ENCODE assay signal across 8 cellular contexts in the genomic region with DNA sequence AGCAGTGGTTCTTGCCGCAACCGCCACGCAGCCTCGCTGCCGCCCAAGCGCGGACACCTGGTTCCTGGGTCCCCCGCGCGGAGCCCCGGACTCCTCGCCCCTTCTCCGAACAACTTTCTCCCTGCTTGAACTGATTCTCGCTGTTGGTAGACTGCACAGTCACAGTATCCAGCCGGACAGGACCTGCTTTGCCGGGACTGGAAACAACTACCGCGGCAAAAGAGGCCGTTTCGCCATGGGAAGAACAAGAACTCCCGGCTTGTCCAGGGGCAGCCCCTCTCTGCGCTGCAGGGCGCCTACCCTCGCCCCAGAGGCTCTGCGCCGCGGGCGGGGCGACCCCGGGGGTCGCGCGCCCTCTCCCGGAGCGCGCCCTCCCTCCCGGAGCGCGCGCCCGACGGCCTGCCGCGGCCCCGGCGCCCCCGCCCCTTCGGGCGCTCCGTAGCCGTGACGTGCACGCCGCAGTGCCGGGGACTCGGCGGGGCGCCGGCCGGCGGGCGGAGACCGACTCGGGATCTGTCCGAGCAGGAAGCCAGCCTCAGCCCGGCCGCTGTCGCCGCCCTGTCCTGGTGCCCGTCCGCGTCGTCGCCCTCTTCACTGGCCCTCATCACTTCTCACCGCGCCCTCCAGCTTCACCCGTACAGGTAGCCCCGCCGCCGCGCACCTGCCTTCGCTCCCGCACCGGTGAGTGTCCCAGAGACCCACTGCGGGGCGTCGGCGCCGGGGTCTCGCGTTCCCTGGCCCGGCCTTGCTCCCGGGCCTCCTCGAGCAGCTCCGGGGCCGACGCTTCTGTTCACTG. TPM values are rescaled to one million over a fixed set of nuclear protein-coding genes. Genes with fewer than 3 reads are reported as not detected.
A peak's percentile ranks its signal among the peaks of the same experiment; 100 is the strongest.
DNase-seq lines count a peak whose midpoint lies in the region; ATAC-seq, FAIRE-seq and TF ChIP-seq lines count a peak whose summit lies in the region.

A gene (plus strand): TSS at position 497 of the 796 bp plus-strand sequence. CDS start 68,309 bp downstream, outside the sequence.

- H3K4me2 ChIP-seq in H1 (ENCODE audit: insufficient read depth in 1 of 2, low read depth in 2 of 2, low read length in 2 of 2) = peak within 1 kb of the TSS; percentile 68 to 72

- peak within 1 kb of the TSS; percentile 89 for H4K5ac ChIP-seq in H1 (ENCODE audit: insufficient read length, low read depth, low read length)

- H2BK5ac ChIP-seq in H1 (ENCODE audit: low read depth, low read length) = peak within 1 kb of the TSS; percentile 93

- H3K4me1 ChIP-seq in H1 (replicated peaks in 1 of 4; ENCODE audit: control insufficient read depth in 3 of 4, insufficient read depth in 4 of 4, low read length in 3 of 4) = no peaks in the 10 kb centered on the region; a peak in 2 of 7 replicates

- no peak for FAIRE-seq in H1 (lab: Jason Lieb, UNC)

- TF ChIP-seq CTCF in activated CD8-positive, alpha-beta T cell treated with anti-CD3 and anti-CD28 coated beads for 36 hours (IDR thresholded peaks at IDR 0.05) = no peak
- TF ChIP-seq CTCF in H1 (IDR thresholded peaks at IDR 0.05; ENCODE audit: control extremely low read depth in 1 of 3, insufficient read depth in 1 of 3, low read depth in 1 of 3, low read length in 3 of 3) = no peak

- peak within 1 kb of the TSS; percentile 86 to 95 (median 94) for H3K9ac ChIP-seq in H1 (replicated peaks in 1 of 4; ENCODE audit: extremely low read depth in 1 of 4, low read depth in 3 of 4, low read length in 3 of 4)

- no peaks in the 10 kb centered on the region for H3K79me1 ChIP-seq in H1 (ENCODE audit: low read depth, low read length)

- 1% methylated on average over 54 of the region's 97 CpGs; no CpG with 5 or more reads in 1 of the 2 experiments for WGBS in H1 (ENCODE audit: extremely low coverage in 1 of 2, insufficient coverage in 1 of 2, insufficient read length in 1 of 2, insufficient replicate concordance in 2 of 2, low coverage in 1 of 2, low lambda C conversion rate in 2 of 2, missing lambda C conversion rate in 1 of 2), 2 experiments

- H3K18ac ChIP-seq in H1 (ENCODE audit: extremely low read depth, low read length) = peak within 1 kb of the TSS; percentile 95

- H2BK15ac ChIP-seq in H1 (ENCODE audit: low read length) = peak within 1 kb of the TSS; percentile 66; the same call in 1 of the 2 replicates

- no peaks in the 10 kb centered on the region; the same call in 1 of the 2 replicates for H3K23me2 ChIP-seq in H1 (ENCODE audit: low read depth, low read length)

- peak within 1 kb of the TSS; percentile 90 for H2BK120ac ChIP-seq in H1 (replicated peaks; ENCODE audit: low read depth, low read length)

- no peak within 1 kb of the TSS for H2AK5ac ChIP-seq in H1 (ENCODE audit: low read depth, low read length)

- no peaks in the 10 kb centered on the region; a peak in 1 of 8 replicates for H3K36me3 ChIP-seq in H1 (ENCODE audit: control insufficient read depth in 2 of 4, insufficient read depth in 4 of 4, low read length in 3 of 4)

- no peaks in the 10 kb centered on the region for H3K9me3 Mint-ChIP-seq in activated CD8-positive, alpha-beta T cell treated with anti-CD3 and anti-CD28 coated beads for 36 hours

- H3K27me3 Mint-ChIP-seq in activated CD8-positive, alpha-beta T cell treated with anti-CD3 and anti-CD28 coated beads for 36 hours = peaks cover 40% of the 10 kb centered on the region

- TF ChIP-seq EP300 in H1 (IDR thresholded peaks at IDR 0.05; ENCODE audit: borderline replicate concordance in 1 of 2, low read depth in 2 of 2, low read length in 2 of 2) = no peak

- CTCF ChIA-PET in activated CD8-positive, alpha-beta T cell treated with anti-CD3 and anti-CD28 coated beads for 36 hours (lab: Charles Lee) = no interaction called here
- CTCF ChIA-PET in H1 (lab: Charles Lee; ENCODE audit: partially characterized antibody) = interaction anchor here (0.9 kb wide), 1 partner anchor 9 kb away, joined by 3 read pairs; no protein-coding TSS in a partner anchor

- H2AFZ ChIP-seq in H1 (ENCODE audit: low read length) = peak within 1 kb of the TSS; percentile 99

- H3K4me3 Mint-ChIP-seq in activated CD8-positive, alpha-beta T cell treated with anti-CD3 and anti-CD28 coated beads for 36 hours = peak within 1 kb of the TSS; percentile 82

- peak within 1 kb of the TSS; percentile 77 for H3K56ac ChIP-seq in H1 (replicated peaks; ENCODE audit: insufficient read length, low read depth, low read length)

- H3K23ac ChIP-seq in H1 (ENCODE audit: insufficient read length) = no peak within 1 kb of the TSS

- H3K36me3 Mint-ChIP-seq in activated CD8-positive, alpha-beta T cell treated with anti-CD3 and anti-CD28 coated beads for 36 hours (ENCODE audit: low read depth) = no peaks in the 10 kb centered on the region

- H3K14ac ChIP-seq in H1 (ENCODE audit: insufficient read length) = peak within 1 kb of the TSS; percentile 96

- peak within 1 kb of the TSS; percentile 77 to 94 (median 87) for H3K4me3 ChIP-seq in H1 (ENCODE audit: extremely low read depth in 1 of 4, insufficient read depth in 2 of 4, low read depth in 3 of 4, low read length in 4 of 4)

- H4K20me1 ChIP-seq in H1 (replicated peaks in 1 of 2; ENCODE audit: control insufficient read depth in 1 of 2, insufficient read depth in 2 of 2, low read length in 2 of 2) = no peaks in the 10 kb centered on the region

- peak; percentile 81 for ATAC-seq in HG02852 (IDR thresholded peaks at IDR 0.05; ENCODE audit: unreplicated experiment)
- ATAC-seq in activated CD8-positive, alpha-beta T cell treated with anti-CD3 and anti-CD28 coated beads for 36 hours = peak; percentile 85

- H3K27ac ChIP-seq in H1 (ENCODE audit: low read depth, low read length) = peak within 1 kb of the TSS; percentile 80; the same call in 1 of the 2 replicates

- intact Hi-C loops in activated CD8-positive, alpha-beta T cell treated with anti-CD3 and anti-CD28 coated beads for 36 hours (cut with micrococcal nuclease) = no loop called here

- H2BK12ac ChIP-seq in H1 (ENCODE audit: low read depth, low read length) = peak within 1 kb of the TSS; percentile 99

- no peaks in the 10 kb centered on the region for H3K79me2 ChIP-seq in H1 (ENCODE audit: control insufficient read depth in 1 of 2, insufficient read depth in 2 of 2, low read length in 2 of 2)

- no peak within 1 kb of the TSS for H3K27ac Mint-ChIP-seq in activated CD8-positive, alpha-beta T cell treated with anti-CD3 and anti-CD28 coated beads for 36 hours

- H3K4me1 Mint-ChIP-seq in activated CD8-positive, alpha-beta T cell treated with anti-CD3 and anti-CD28 coated beads for 36 hours (ENCODE audit: low read depth) = peaks cover 6% of the 10 kb centered on the region

- peak within 1 kb of the TSS; percentile 85 for H4K91ac ChIP-seq in H1 (replicated peaks; ENCODE audit: insufficient read length, low read length)

- TF ChIP-seq POLR2A in H1 (IDR thresholded peaks at IDR 0.05; ENCODE audit: control extremely low read depth in 1 of 2, low read depth in 2 of 2, low read length in 2 of 2) = peak in 1 of 2 experiments; percentile 94; a peak in 2 of 3 replicates

- POLR2A ChIA-PET in activated CD8-positive, alpha-beta T cell treated with anti-CD3 and anti-CD28 coated beads for 36 hours (lab: Charles Lee) = no interaction called here
- POLR2A ChIA-PET in H1 (lab: Charles Lee; ENCODE audit: partially characterized antibody) = interaction anchor here (0.6 to 1.5 kb wide), 3 partner anchors 9 to 34 kb away, joined by 3 to 4 read pairs (median 4); no protein-coding TSS in a partner anchor

- H3K9me3 ChIP-seq in H1 (ENCODE audit: insufficient read depth in 2 of 2, low read depth in 1 of 2, low read length in 1 of 2) = no peaks in the 10 kb centered on the region

- peak within 1 kb of the TSS; percentile 99; the same call in 1 of the 2 replicates for H4K8ac ChIP-seq in H1 (ENCODE audit: extremely low read depth, insufficient read depth, low read length)

- H3K4ac ChIP-seq in H1 (replicated peaks; ENCODE audit: insufficient read length, low read depth, low read length) = peak within 1 kb of the TSS; percentile 59

- H3K27me3 ChIP-seq in H1 (replicated peaks in 1 of 4; ENCODE audit: control insufficient read depth in 3 of 4, extremely low read depth in 1 of 4, insufficient read depth in 3 of 4, low read length in 3 of 4) = peaks cover 0 to 3% (median 0%) of the 10 kb centered on the region in 4 experiments; a peak in 2 of 7 replicates

- DNase-seq in NK-92 treated with Interleukin-12 subunit alpha and Interleukin-12 subunit beta, amount 100 ng/mL, for 24 hours (lab: John Stamatoyannopoulos, UW) = peak; percentile 24
- no peak for DNase-seq in NK-92 (lab: John Stamatoyannopoulos, UW; ENCODE audit: unreplicated experiment)
- DNase-seq in NCI-H2171 treated with DMSO at 0.1 percent for 48 hours (lab: John Stamatoyannopoulos, UW) = peak; percentile 61
- DNase-seq in activated CD8-positive, alpha-beta T cell treated with anti-CD3 and anti-CD28 coated beads for 36 hours = peak; percentile 25
- peak; percentile 36 to 85 for DNase-seq in H1 (ENCODE audit: low read depth in 1 of 2, low spot score in 2 of 2)
- DNase-seq in medulla oblongata (ENCODE audit: extremely low spot score) = peak; percentile 83
- DNase-seq in stimulated activated CD8-positive, alpha-beta memory T cell treated with anti-CD3 and anti-CD28 coated beads, Interleukin-2, amount 100 ng/mL, for 48 hours (ENCODE audit: low read depth in 2 of 2) = peak; percentile 15 to 33

- TF ChIP-seq RAD21 in H1 (IDR thresholded peaks at IDR 0.05 in 1 of 2, conservative IDR thresholded peaks at IDR 0.05 in 1 of 2; ENCODE audit: low read depth in 2 of 2, low read length in 2 of 2) = no peak

- no peak within 1 kb of the TSS for H2BK20ac ChIP-seq in H1 (ENCODE audit: low read length)

TF ChIP-seq in H1, 55 proteins besides CTCF, POLR2A, EP300 and RAD21 (continues in another document):
- TF ChIP-seq CBX8 (IDR thresholded peaks at IDR 0.05; ENCODE audit: borderline replicate concordance, low read depth, low read length) = no peak
- peak; percentile 66 for TF ChIP-seq CREB1 (IDR thresholded peaks at IDR 0.05)
- TF ChIP-seq MAFK (IDR thresholded peaks at IDR 0.05; ENCODE audit: low read depth, low read length) = no peak
- no peak for TF ChIP-seq SP2 (IDR thresholded peaks at IDR 0.05; ENCODE audit: low read length)
- no peak for TF ChIP-seq SIRT6 (IDR thresholded peaks at IDR 0.05; ENCODE audit: low read length)
- TF ChIP-seq POLR2AphosphoS5 (IDR thresholded peaks at IDR 0.05; ENCODE audit: low read depth, low read length) = peak; percentile 87

RNA-seq across cellular contexts. Expression of the gene that starts here (rescaled TPM):
- total RNA-seq in activated CD8-positive, alpha-beta T cell treated with anti-CD3 and anti-CD28 coated beads for 36 hours = 1 to 10 TPM; 1.4 TPM
- total RNA-seq in H1 (2021; fragmentation: NEBNext Ultra II Directional; extraction: Animal tissue kit (Norgen Biotek cat#: 25700)) = 18.2 and 21.9 TPM in 2 replicates
- polyA plus RNA-seq in H1 (2011; rRNA removed) = 4.5 and 8.3 TPM in 2 replicates
- polyA plus RNA-seq in H1 (2011; cell fraction: cytosol; rRNA removed) = 8.3 TPM
- polyA plus RNA-seq in H1 (2011; cell fraction: nucleus; rRNA removed) = 14.2 TPM
- 17.8 to 22.8 TPM (median 20.5 TPM) in 4 replicates for polyA plus RNA-seq in H1 (2012, experiment 1 of 2)
- polyA plus RNA-seq in H1 (2012, experiment 2 of 2) = 0.96 TPM
- 20.3 TPM for polyA plus RNA-seq in H1 (2013, experiment 1 of 2)
- 19.6 TPM for polyA plus RNA-seq in H1 (2013, experiment 2 of 2)
- polyA minus RNA-seq in H1 (2011; rRNA and poly(A)+ RNA removed) = 11.0 and 18.3 TPM in 2 replicates
- polyA minus RNA-seq in H1 (2011; cell fraction: cytosol; rRNA and poly(A)+ RNA removed) = 10.5 TPM
- 19.7 TPM for polyA minus RNA-seq in H1 (2011; cell fraction: nucleus; rRNA and poly(A)+ RNA removed)
